Comparison of ENCODE assay signal across 8 cellular contexts in the genomic region with DNA sequence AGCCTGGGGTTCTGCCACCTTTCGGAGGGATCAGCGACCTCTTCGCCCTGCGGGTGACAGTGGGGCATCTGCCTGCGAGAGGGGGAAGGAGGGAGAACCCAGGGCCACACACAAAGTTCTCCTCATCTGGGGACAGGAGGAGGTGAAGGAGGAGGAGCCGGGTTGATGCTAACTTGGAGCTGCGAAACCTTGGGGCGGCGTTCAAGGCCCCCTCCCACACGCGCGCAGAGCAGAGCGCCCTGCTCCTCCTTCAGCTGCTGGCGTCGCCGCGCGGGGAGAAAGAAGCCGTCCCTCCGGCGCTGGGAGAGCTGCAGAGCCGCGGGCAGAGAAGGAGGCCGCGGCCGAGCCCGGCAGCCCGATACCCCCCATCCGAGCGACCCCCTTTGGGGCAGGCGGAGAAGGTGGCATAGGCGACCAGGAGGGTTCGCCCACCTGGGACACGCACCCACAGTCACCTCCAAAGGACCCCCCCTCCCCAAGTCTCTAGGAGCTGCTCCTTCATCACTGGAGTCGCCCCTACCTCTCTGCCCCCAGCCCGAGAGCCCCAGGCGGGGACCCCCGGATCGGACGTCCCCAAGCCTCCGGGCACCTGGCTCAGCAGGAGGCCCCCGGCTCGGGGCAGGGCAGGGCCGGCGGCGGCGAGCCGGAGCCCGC. TPM values are rescaled to one million over a fixed set of nuclear protein-coding genes. Genes with fewer than 3 reads are reported as not detected.
DNase-seq lines count a peak whose midpoint lies in the region; ATAC-seq, FAIRE-seq and TF ChIP-seq lines count a peak whose summit lies in the region.

Gene RASD2 (plus strand): TSS at position 232 of the 654 bp plus-strand sequence. CDS start 5,979 bp downstream, outside the sequence.

- H3K36me3 ChIP-seq in PC-3 (ENCODE audit: low read depth, low read length): no peaks in the 10 kb centered on the region
- no peaks in the 10 kb centered on the region for H3K36me3 ChIP-seq in adrenal gland (replicated peaks in 1 of 2)
- H3K36me3 ChIP-seq in iPS-18a (ENCODE audit: control insufficient read depth, low read depth, low read length): no peaks in the 10 kb centered on the region

- H3K79me2 ChIP-seq in PC-3 (ENCODE audit: low read length): no peaks in the 10 kb centered on the region

- H3K9ac ChIP-seq in PC-3 (ENCODE audit: low read length): no peak within 1 kb of the TSS
- no peak within 1 kb of the TSS for H3K9ac ChIP-seq in iPS-18a (ENCODE audit: low read length)

- H3K4me1 ChIP-seq in PC-3 (ENCODE audit: insufficient read depth, low read length): no peaks in the 10 kb centered on the region; the same call in 1 of the 2 replicates
- peaks cover 13 to 30% of the 10 kb centered on the region in 2 donors for H3K4me1 ChIP-seq in adrenal gland (replicated peaks in 1 of 2)
- peaks cover 7% of the 10 kb centered on the region for H3K4me1 ChIP-seq in iPS-18a (ENCODE audit: control insufficient read depth, low read depth, low read length)

- POLR2A ChIA-PET in PC-3 (lab: Charles Lee; ENCODE audit: unreplicated experiment): interaction anchor here (0.7 kb wide), 1 partner anchor 524 kb away, joined by 3 read pairs; no protein-coding TSS in a partner anchor

- H3K9me3 ChIP-seq in PC-3 (ENCODE audit: low read length): no peaks in the 10 kb centered on the region
- H3K9me3 ChIP-seq in adrenal gland (replicated peaks in 1 of 3): no peaks in the 10 kb centered on the region
- H3K9me3 ChIP-seq in iPS-18a (ENCODE audit: control insufficient read depth, low read depth, low read length): no peaks in the 10 kb centered on the region

- H3F3A ChIP-seq in PC-3 (ENCODE audit: low read length, unreplicated experiment): no peaks in the 10 kb centered on the region

- FAIRE-seq in GM18507 (lab: Jason Lieb, UNC): peak; percentile 31

- H3K9me2 ChIP-seq in PC-3 (replicated peaks; ENCODE audit: low read length): no peaks in the 10 kb centered on the region

- peak in 1 of 2 donors; percentile 12 for TF ChIP-seq POLR2A in adrenal gland (IDR thresholded peaks at IDR 0.05)

- intact Hi-C loops in PC-3 (cut with micrococcal nuclease): no loop called here
- intact Hi-C loops in adrenal gland (cut with DNase I): no loop called here

- no TSS peak for BruUV-seq in PC-3 (replicated peaks; lab: Mats Ljungman, UMichigan)

- peak within 1 kb of the TSS; percentile 84 for H2AFZ ChIP-seq in PC-3 (ENCODE audit: low read length)

- H3K4me2 ChIP-seq in PC-3 (ENCODE audit: low read length): peak within 1 kb of the TSS; percentile 91

- TF ChIP-seq CTCF in PC-3 (conservative IDR thresholded peaks at IDR 0.05; ENCODE audit: low read depth, low read length): no peak
- TF ChIP-seq CTCF in adrenal gland (IDR thresholded peaks at IDR 0.05): no peak

- ATAC-seq in PC-3 (peak; percentile 47), HG03521 (IDR thresholded peaks at IDR 0.05; ENCODE audit: unreplicated experiment) (no peak), HG02973 (IDR thresholded peaks at IDR 0.05; ENCODE audit: unreplicated experiment) (no peak)

- 0 to 5% (median 1%) methylated on average over 8 to 49 of the region's 49 CpGs; no CpG with 5 or more reads in 1 of the 4 donors for WGBS in adrenal gland, 4 donors

- DNase-seq in 8988T (peak; percentile 74), GM18507 (ENCODE audit: extremely low spot score, insufficient read length, low read depth) (no peak), PC-3 (peak; percentile 20), adrenal gland (peak; percentile 27 to 83 (median 45))

- H3K4me3 ChIP-seq in PC-3 (ENCODE audit: low read length) (peak within 1 kb of the TSS; percentile 71), adrenal gland (peak within 1 kb of the TSS in 2 of 4 donors; percentile 28 to 64), iPS-18a (ENCODE audit: low read length) (peak within 1 kb of the TSS; percentile 58), skin epidermis (peak within 1 kb of the TSS; percentile 24 to 47 (median 35))

- H3K27ac ChIP-seq in PC-3 (ENCODE audit: low read length) (no peak within 1 kb of the TSS), adrenal gland (peak within 1 kb of the TSS in 2 of 5 donors; percentile 56 to 70), iPS-18a (ENCODE audit: low read length) (no peak within 1 kb of the TSS), skin epidermis (peak within 1 kb of the TSS in 5 of 21 experiments; percentile 4 to 65 (median 58))

- CTCF ChIA-PET in PC-3 (lab: Charles Lee): no interaction called here

- H3K27me3 ChIP-seq in PC-3 (ENCODE audit: low read length): no peaks in the 10 kb centered on the region
- no peaks in the 10 kb centered on the region for H3K27me3 ChIP-seq in adrenal gland
- peaks cover 36% of the 10 kb centered on the region for H3K27me3 ChIP-seq in iPS-18a (ENCODE audit: control insufficient read depth, insufficient read depth, low read length)

- H4K20me1 ChIP-seq in PC-3 (ENCODE audit: low read length): no peaks in the 10 kb centered on the region

RNA-seq across cellular contexts. Expression of gene RASD2, which starts in this region (rescaled TPM):
- total RNA-seq in PC-3 (2014; rRNA removed) (0.07 and 0.46 TPM in 2 replicates), adrenal gland (1 to 10 TPM in 7 of 8 donors, under 1 TPM in 1; 0.87 to 6.8 (median 2.6) TPM)
- polyA plus RNA-seq in adrenal gland: 10 to 100 TPM in 1 of 3 donors, 1 to 10 TPM in 2; 3.2 to 10.4 (median 3.8) TPM

Comparison
In these comparisons a context has a peak if more than half of its experiments do, and no peak if none do; other contexts are left out.
1. Peak in DNase-seq, ATAC-seq, H3K4me3 ChIP-seq and H3K4me2 ChIP-seq in PC-3; RNA of the gene not detected or under 1 TPM.